1 cellular context compared by ENCODE assay signal in the genomic region with DNA sequence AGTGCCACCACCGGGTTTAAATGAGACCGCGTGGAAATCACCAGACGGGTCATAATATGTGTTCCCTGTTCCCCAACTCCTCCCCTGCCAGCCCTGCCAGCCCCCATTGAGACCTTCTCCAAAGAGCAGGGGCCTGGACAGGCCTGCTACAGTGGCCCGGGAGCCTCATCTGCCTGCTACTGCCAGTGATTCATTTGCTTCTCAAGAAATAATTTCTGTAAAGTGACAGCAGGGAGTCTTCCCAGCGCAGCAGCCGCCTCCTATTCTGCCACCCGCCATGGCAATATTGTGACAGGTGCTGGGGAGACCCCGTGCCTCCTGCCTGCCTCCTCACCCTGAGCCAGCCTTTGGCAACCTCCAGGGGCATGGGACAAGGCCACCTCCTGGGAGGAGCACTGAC.
TF ChIP-seq lines count a peak whose summit lies in the region.

No MANE protein-coding gene starts in this region.

TF ChIP-seq in H1, 55 proteins besides CTCF, POLR2A, EP300 and RAD21:
- TF ChIP-seq HDAC2 (IDR thresholded peaks at IDR 0.05; ENCODE audit: borderline replicate concordance in 1 of 2, low read depth in 2 of 2, low read length in 2 of 2) (no peak), FOSL1 (IDR thresholded peaks at IDR 0.05; ENCODE audit: insufficient read depth, low read depth, low read length) (no peak), BACH1 (IDR thresholded peaks at IDR 0.05; ENCODE audit: low read length) (no peak), TAF1 (IDR thresholded peaks at IDR 0.05; ENCODE audit: low read depth, low read length) (no peak), BRCA1 (IDR thresholded peaks at IDR 0.05; ENCODE audit: low read depth, low read length) (no peak), POU5F1 (IDR thresholded peaks at IDR 0.05; ENCODE audit: low read depth, low read length) (no peak), CBX8 (IDR thresholded peaks at IDR 0.05; ENCODE audit: borderline replicate concordance, low read depth, low read length) (no peak), BCL11A (IDR thresholded peaks at IDR 0.05; ENCODE audit: low read depth in 2 of 2, low read length in 2 of 2) (no peak), CHD1 (IDR thresholded peaks at IDR 0.05; ENCODE audit: low read depth, low read length) (no peak), EGR1 (IDR thresholded peaks at IDR 0.05; ENCODE audit: borderline replicate concordance, low read depth, low read length) (no peak), SIX5 (IDR thresholded peaks at IDR 0.05; ENCODE audit: low read depth, low read length) (no peak), SP1 (IDR thresholded peaks at IDR 0.05; ENCODE audit: low read depth, low read length) (no peak), JUN (IDR thresholded peaks at IDR 0.05; ENCODE audit: low read depth, low read length) (no peak), MAFK (IDR thresholded peaks at IDR 0.05; ENCODE audit: low read depth, low read length) (no peak)
